8 cellular contexts compared by ENCODE assay signal in genomic region chr22:36860821-36861659, GRCh38. TPM values are rescaled to one million over a fixed set of nuclear protein-coding genes. Genes with fewer than 3 reads are reported as not detected.
DNase-seq lines count a peak whose midpoint lies in the region; ATAC-seq and TF ChIP-seq lines count a peak whose summit lies in the region.

Gene NCF4 (plus strand): TSS chr22:36861006. CDS start chr22:36861172, 166 bp downstream.

- H3K36me3 ChIP-seq in mucosa of rectum (ENCODE audit: control insufficient read depth in 2 of 2, insufficient read depth in 2 of 2, low read length in 2 of 2), result no peaks in the 10 kb centered on the region
- H3K36me3 ChIP-seq in aorta (ENCODE audit: control insufficient read depth in 1 of 2, insufficient read depth in 2 of 2, low read length in 1 of 2), result no peaks in the 10 kb centered on the region
- no peaks in the 10 kb centered on the region for H3K36me3 ChIP-seq in GM23338 (ENCODE audit: insufficient read depth)

- no peaks in the 10 kb centered on the region; the same call in 1 of the 2 replicates for H3K9me2 ChIP-seq in GM23338 (ENCODE audit: insufficient read depth)

- H3K4me1 ChIP-seq in mucosa of rectum (ENCODE audit: control insufficient read depth in 2 of 2, insufficient read depth in 2 of 2, low read length in 2 of 2) (peaks cover 4 to 26% of the 10 kb centered on the region in 2 donors), aorta (ENCODE audit: control insufficient read depth in 1 of 2, insufficient read depth in 2 of 2, low read length in 2 of 2) (no peaks in the 10 kb centered on the region), GM23338 (ENCODE audit: insufficient read depth) (no peaks in the 10 kb centered on the region)

- peaks cover 0 to 5% of the 10 kb centered on the region in 2 donors for H3K27me3 ChIP-seq in mucosa of rectum (ENCODE audit: control insufficient read depth in 2 of 2, insufficient read depth in 2 of 2, low read length in 2 of 2)
- H3K27me3 ChIP-seq in aorta (ENCODE audit: control insufficient read depth in 1 of 2, insufficient read depth in 2 of 2, low read length in 1 of 2), result no peaks in the 10 kb centered on the region
- H3K27me3 ChIP-seq in GM23338 (ENCODE audit: insufficient read depth), result peaks cover 17% of the 10 kb centered on the region

- intact Hi-C loops in aorta (cut with DNase I), result no loop called here

- no peak within 1 kb of the TSS for H3K4me3 Mint-ChIP-seq in GM23338

- H3K9me3 Mint-ChIP-seq in activated naive CD4-positive, alpha-beta T cell treated with anti-CD3 and anti-CD28 coated beads, Interleukin-2, amount 50 U/mL, for 72 hours, result peaks cover 0 to 5% of the 10 kb centered on the region in 2 donors
- H3K9me3 Mint-ChIP-seq in GM23338, result peaks cover 4% of the 10 kb centered on the region; the same call in 1 of the 3 replicates

- peak; percentile 91 for DNase-seq in GM13976 (ENCODE audit: low spot score)
- DNase-seq in MV-4-11 (lab: John Stamatoyannopoulos, UW), result peak; percentile 99
- DNase-seq in activated naive CD4-positive, alpha-beta T cell treated with anti-CD3 and anti-CD28 coated beads, Interleukin-2, amount 50 U/mL, for 72 hours (ENCODE audit: low spot score in 2 of 2), result peak; percentile 46 to 76
- DNase-seq in aorta, result peak in 1 of 2 donors; percentile 92
- no peak for DNase-seq in NCI-H1930 (lab: John Stamatoyannopoulos, UW)
- no peak for DNase-seq in GM23338 (ENCODE audit: low spot score)

- H3K4me3 ChIP-seq in mucosa of rectum (ENCODE audit: low read length in 2 of 2) (peak within 1 kb of the TSS; percentile 34 to 69), aorta (ENCODE audit: low read length in 2 of 2) (no peak within 1 kb of the TSS), GM23338 (no peak within 1 kb of the TSS)

- in situ Hi-C loops in GM13976 (cut with MboI; ENCODE audit: low sequenced_read_pairs, unreplicated experiment), result no loop called here

- H3F3A ChIP-seq in GM23338 (replicated peaks; ENCODE audit: low read depth), result no peaks in the 10 kb centered on the region

- H2AFZ ChIP-seq in GM23338, result no peak within 1 kb of the TSS

- peaks cover 4% of the 10 kb centered on the region for H3K4me1 Mint-ChIP-seq in GM23338

- H3K36me3 Mint-ChIP-seq in activated naive CD4-positive, alpha-beta T cell treated with anti-CD3 and anti-CD28 coated beads, Interleukin-2, amount 50 U/mL, for 72 hours, result no peaks in the 10 kb centered on the region
- no peaks in the 10 kb centered on the region; the same call in 2 of the 3 replicates for H3K36me3 Mint-ChIP-seq in GM23338 (ENCODE audit: low read depth)

- H3K79me2 ChIP-seq in GM23338 (replicated peaks; ENCODE audit: insufficient read depth), result no peaks in the 10 kb centered on the region

- H3K4me2 ChIP-seq in GM23338, result no peak within 1 kb of the TSS

- H3K9ac ChIP-seq in mucosa of rectum (ENCODE audit: low read depth in 1 of 2, low read length in 2 of 2), result peak within 1 kb of the TSS in 1 of 2 donors; percentile 35

- peak within 1 kb of the TSS; percentile 80 to 92 for H3K27ac Mint-ChIP-seq in activated naive CD4-positive, alpha-beta T cell treated with anti-CD3 and anti-CD28 coated beads, Interleukin-2, amount 50 U/mL, for 72 hours
- no peak within 1 kb of the TSS for H3K27ac Mint-ChIP-seq in GM23338

- peak; percentile 55 for ATAC-seq in GM21717 (IDR thresholded peaks at IDR 0.05; ENCODE audit: unreplicated experiment)
- ATAC-seq in activated naive CD4-positive, alpha-beta T cell treated with anti-CD3 and anti-CD28 coated beads, Interleukin-2, amount 50 U/mL, for 72 hours, result peak; percentile 86
- ATAC-seq in aorta (ENCODE audit: low FRiP score), result peak; percentile 34
- no peak for ATAC-seq in GM23338

- peaks cover 24% of the 10 kb centered on the region for H3K27me3 Mint-ChIP-seq in GM23338 (ENCODE audit: insufficient read depth, low read depth, poor library complexity)

- H3K27ac ChIP-seq in mucosa of rectum (ENCODE audit: low read depth in 2 of 2, low read length in 2 of 2) (peak within 1 kb of the TSS; percentile 67 to 85), aorta (ENCODE audit: low read depth in 1 of 2, low read length in 2 of 2) (no peak within 1 kb of the TSS), GM23338 (ENCODE audit: low read depth) (no peak within 1 kb of the TSS)

- H4K20me1 ChIP-seq in GM23338 (replicated peaks; ENCODE audit: insufficient read depth), result no peaks in the 10 kb centered on the region

- no peaks in the 10 kb centered on the region for H3K9me3 ChIP-seq in mucosa of rectum (ENCODE audit: control insufficient read depth in 2 of 2, low read length in 2 of 2)
- H3K9me3 ChIP-seq in aorta (ENCODE audit: control insufficient read depth, low read length), result no peaks in the 10 kb centered on the region

- 78% methylated on average over 16 to 17 of the region's 17 CpGs for WGBS in aorta, 2 donors

- no peak for TF ChIP-seq CTCF in GM13976 (IDR thresholded peaks at IDR 0.05; ENCODE audit: borderline replicate concordance, control extremely low read depth, extremely low read depth, insufficient read depth, missing control alignments)
- TF ChIP-seq CTCF in GM23338 (conservative IDR thresholded peaks at IDR 0.05; ENCODE audit: low read depth in 2 of 2), result no peak

TF ChIP-seq in GM23338, 12 proteins besides CTCF, POLR2A, EP300 and RAD21 (continues in another document):
- TF ChIP-seq ZNF114 (CRISPR knock-in tag; IDR thresholded peaks at IDR 0.05) (no peak), CREB1 (CRISPR knock-in tag; IDR thresholded peaks at IDR 0.05; ENCODE audit: low read depth) (no peak), REST (IDR thresholded peaks at IDR 0.05; ENCODE audit: unreplicated experiment) (no peak), POLR2AphosphoS5 (IDR thresholded peaks at IDR 0.05; ENCODE audit: low read depth) (no peak), NANOG (IDR thresholded peaks at IDR 0.05; ENCODE audit: borderline replicate concordance) (no peak), EZH2 (IDR thresholded peaks at IDR 0.05; ENCODE audit: low read depth, unreplicated experiment) (no peak), ZNF331 (CRISPR knock-in tag; IDR thresholded peaks at IDR 0.05; ENCODE audit: low read depth) (no peak)

RNA-seq across cellular contexts. Expression of gene NCF4, which starts in this region (rescaled TPM):
- 1 to 10 TPM; 2.9 to 7.0 TPM for total RNA-seq in activated naive CD4-positive, alpha-beta T cell treated with anti-CD3 and anti-CD28 coated beads, Interleukin-2, amount 50 U/mL, for 72 hours
- 10 to 100 TPM; 22.9 to 42.4 TPM for total RNA-seq in aorta
- 10 to 100 TPM in 1 of 2 donors, 1 to 10 TPM in 1; 6.5 to 31.4 TPM for polyA plus RNA-seq in aorta
- not detected in 2 replicates for total RNA-seq in GM23338 (2014; rRNA removed; shearing (Covaris generic))
- polyA plus RNA-seq in GM23338 (2016; fragmentation: Nextera tagmentation; extraction: Ambion mirVana), result not detected in 2 replicates

Comparison
In these comparisons a context has a peak if more than half of its experiments do, and no peak if none do; other contexts are left out.
1. DNase-seq: peak in GM13976 (single experiment), MV-4-11 (single experiment) and activated naive CD4-positive, alpha-beta T cell treated with anti-CD3 and anti-CD28 coated beads, Interleukin-2, amount 50 U/mL, for 72 hours (2 of 2); none in NCI-H1930 (0 of 2) and GM23338 (single experiment).
2. H3K27ac ChIP-seq: peak in mucosa of rectum (2 of 2); none in aorta (0 of 2) and GM23338 (single experiment).
3. H3K4me3 ChIP-seq: peak in mucosa of rectum (2 of 2); none in aorta (0 of 2) and GM23338 (single experiment).